ENCODE assay signal across 17 cellular contexts in the genomic region with DNA sequence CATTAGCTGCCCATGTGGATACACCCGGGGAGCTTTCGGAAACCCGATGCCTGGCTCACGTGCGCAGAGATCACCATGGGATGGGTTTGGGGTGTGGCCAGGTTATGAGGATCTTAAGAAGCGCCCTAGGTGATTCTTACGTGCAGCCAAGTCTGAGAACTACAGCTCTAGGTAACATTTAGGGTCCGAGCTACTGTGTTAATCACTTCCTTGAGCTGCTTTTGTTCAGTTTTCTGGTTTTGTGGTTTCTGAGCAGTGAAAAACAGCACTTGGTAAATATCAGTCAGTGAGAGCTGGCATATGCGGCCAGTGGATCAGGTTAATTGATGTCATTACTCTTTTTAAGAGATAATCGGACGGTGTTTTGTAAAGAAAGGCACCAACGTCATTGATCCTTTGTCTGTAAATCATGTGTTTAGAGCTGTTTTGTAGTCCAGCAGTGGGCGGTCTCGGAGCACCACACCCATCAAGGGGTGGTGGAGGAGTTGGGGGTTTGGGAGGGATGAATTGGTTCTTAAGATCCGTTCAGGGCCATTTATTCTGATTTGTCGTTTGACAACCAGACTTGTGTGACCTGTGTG.
DNase-seq lines count a peak whose midpoint lies in the region; ATAC-seq and TF ChIP-seq lines count a peak whose summit lies in the region.
"Had no signal": no experiment of that assay in that cellular context is flagged by ENCODE, and none has a peak within 500 bp of the region (broad histone marks: within the 10 kb centered on the region; RNA-seq: fewer than 3 reads in every experiment).

No MANE protein-coding gene starts in this region.

- CTCF ChIA-PET in activated CD8-positive, alpha-beta memory T cell treated with anti-CD3 and anti-CD28 coated beads, Interleukin-2, amount 10 ng/mL, durations not matched to agents 7 days and 5 days (lab: Charles Lee), result interaction anchor here (0.9 to 1.3 kb wide), 3 partner anchors 20 to 62 kb away, joined by 3 to 5 read pairs (median 3); a partner anchor contains a TSS

- H2AFZ ChIP-seq in neural progenitor cell (replicated peaks), result no peak overlapping the region
- H2AFZ ChIP-seq: parathyroid adenoma had no signal

- peaks cover 9% of the 10 kb centered on the region for H3F3A ChIP-seq in neural progenitor cell (ENCODE audit: low read depth)

- H3K4me1 Mint-ChIP-seq in activated CD8-positive, alpha-beta memory T cell treated with anti-CD3 and anti-CD28 coated beads, Interleukin-2, amount 10 ng/mL, durations not matched to agents 7 days and 5 days, result peaks cover 28% of the 10 kb centered on the region
- peaks cover 67% of the 10 kb centered on the region for H3K4me1 Mint-ChIP-seq in activated T-cell treated with anti-CD3 and anti-CD28 coated beads, Interleukin-2, amount 50 U/mL, for 72 hours (ENCODE audit: low read depth)
- peaks cover 8% of the 10 kb centered on the region for H3K4me1 Mint-ChIP-seq in neural progenitor cell

- H3K27ac Mint-ChIP-seq in activated CD8-positive, alpha-beta memory T cell treated with anti-CD3 and anti-CD28 coated beads, Interleukin-2, amount 10 ng/mL, durations not matched to agents 7 days and 5 days, result peak overlapping the region; percentile 63
- no peak overlapping the region for H3K27ac Mint-ChIP-seq in activated T-cell treated with anti-CD3 and anti-CD28 coated beads, Interleukin-2, amount 50 U/mL, for 72 hours
- H3K27ac Mint-ChIP-seq in neural progenitor cell, result peak overlapping the region; percentile 29

- peaks cover 3% of the 10 kb centered on the region for H4K20me1 ChIP-seq in neural progenitor cell (ENCODE audit: low read depth)

- no peak for DNase-seq in activated CD8-positive, alpha-beta memory T cell treated with anti-CD3 and anti-CD28 coated beads, Interleukin-2, amount 10 ng/mL, durations not matched to agents 7 days and 5 days
- no peak for DNase-seq in activated CD8-positive, alpha-beta memory T cell treated with anti-CD3 and anti-CD28 coated beads, Interleukin-2, amount 50 U/mL, for 48 hours
- DNase-seq in NCI-H146 treated with DMSO at 0.1 percent for 48 hours (lab: John Stamatoyannopoulos, UW; ENCODE audit: unreplicated experiment), result peak; percentile 96
- DNase-seq in activated T-cell treated with anti-CD3 and anti-CD28 coated beads, Interleukin-2, amount 50 U/mL, for 72 hours, result no peak
- DNase-seq in neural progenitor cell (ENCODE audit: low spot score), result peak; percentile 36
- DNase-seq in GM03348 (ENCODE audit: low spot score), result no peak
- DNase-seq: activated CD4-positive, CD25-positive, alpha-beta regulatory T cell; activated effector memory CD4-positive, alpha-beta T cell treated with anti-CD3 and anti-CD28 coated beads, Interleukin-2, amount 50 U/mL, for 16 hours; MM.1S; NCI-H510A; Peyer's patch; stimulated activated CD4-positive, alpha-beta T cell treated with anti-CD3 and anti-CD28 coated beads, Interleukin-12 subunit alpha, Interleukin-12 subunit beta, amount 100 ng/mL, for 4 hours; SW 1271; trophoblast cell had no signal

- H3K9ac ChIP-seq in neural progenitor cell, result no peak overlapping the region
- H3K9ac ChIP-seq: parathyroid adenoma had no signal

- H3K36me3 Mint-ChIP-seq in activated CD8-positive, alpha-beta memory T cell treated with anti-CD3 and anti-CD28 coated beads, Interleukin-2, amount 10 ng/mL, durations not matched to agents 7 days and 5 days, result peaks cover 39% of the 10 kb centered on the region
- peaks cover 7 to 26% of the 10 kb centered on the region in 2 donors for H3K36me3 Mint-ChIP-seq in activated T-cell treated with anti-CD3 and anti-CD28 coated beads, Interleukin-2, amount 50 U/mL, for 72 hours (ENCODE audit: insufficient read depth in 2 of 2)
- H3K36me3 Mint-ChIP-seq in neural progenitor cell, result peaks cover 2% of the 10 kb centered on the region

- no peaks in the 10 kb centered on the region for H3K27me3 Mint-ChIP-seq in activated CD8-positive, alpha-beta memory T cell treated with anti-CD3 and anti-CD28 coated beads, Interleukin-2, amount 10 ng/mL, durations not matched to agents 7 days and 5 days
- no peaks in the 10 kb centered on the region for H3K27me3 Mint-ChIP-seq in activated T-cell treated with anti-CD3 and anti-CD28 coated beads, Interleukin-2, amount 50 U/mL, for 72 hours (ENCODE audit: low read depth)
- H3K27me3 Mint-ChIP-seq in neural progenitor cell (ENCODE audit: insufficient read depth, low read depth), result peaks cover 2% of the 10 kb centered on the region

- H3K4me1 ChIP-seq in neural progenitor cell, result peaks cover 20% of the 10 kb centered on the region
- H3K4me1 ChIP-seq: parathyroid adenoma, Peyer's patch had no signal

- no peaks in the 10 kb centered on the region for H3K36me3 ChIP-seq in neural progenitor cell

- H3K4me3 ChIP-seq in neural progenitor cell, result no peak overlapping the region
- H3K4me3 ChIP-seq: Peyer's patch had no signal

- peaks cover 6% of the 10 kb centered on the region for H3K79me2 ChIP-seq in neural progenitor cell (ENCODE audit: low read depth)
- H3K79me2 ChIP-seq: parathyroid adenoma had no signal

- no peak overlapping the region for H3K4me3 Mint-ChIP-seq in activated CD8-positive, alpha-beta memory T cell treated with anti-CD3 and anti-CD28 coated beads, Interleukin-2, amount 10 ng/mL, durations not matched to agents 7 days and 5 days
- peak overlapping the region in 1 of 2 donors; percentile 45 for H3K4me3 Mint-ChIP-seq in activated T-cell treated with anti-CD3 and anti-CD28 coated beads, Interleukin-2, amount 50 U/mL, for 72 hours
- no peak overlapping the region for H3K4me3 Mint-ChIP-seq in neural progenitor cell

- H3K4me2 ChIP-seq in neural progenitor cell, result peak overlapping the region; percentile 26

- H3K27ac ChIP-seq in neural progenitor cell, result peak overlapping the region; percentile 50
- H3K27ac ChIP-seq: parathyroid adenoma, Peyer's patch had no signal

- ATAC-seq in activated CD8-positive, alpha-beta memory T cell treated with anti-CD3 and anti-CD28 coated beads, Interleukin-2, amount 10 ng/mL, durations not matched to agents 7 days and 5 days, result no peak
- ATAC-seq in activated T-cell treated with anti-CD3 and anti-CD28 coated beads, Interleukin-2, amount 50 U/mL, for 72 hours (replicated peaks in 1 of 2), result peak; percentile 60 to 67
- no peak for ATAC-seq in HG02642 (IDR thresholded peaks at IDR 0.05; ENCODE audit: poor library complexity, unreplicated experiment)
- ATAC-seq in HG02973 (IDR thresholded peaks at IDR 0.05; ENCODE audit: unreplicated experiment), result no peak

- TF ChIP-seq CTCF in neural progenitor cell (IDR thresholded peaks at IDR 0.05), result no peak

- no peaks in the 10 kb centered on the region for H3K9me3 ChIP-seq in neural progenitor cell (ENCODE audit: low read depth)
- H3K9me3 ChIP-seq: Peyer's patch had no signal

- H3K27me3 ChIP-seq in neural progenitor cell, result no peaks in the 10 kb centered on the region
- H3K27me3 ChIP-seq: Peyer's patch had no signal

- no peaks in the 10 kb centered on the region for H3K9me3 Mint-ChIP-seq in activated CD8-positive, alpha-beta memory T cell treated with anti-CD3 and anti-CD28 coated beads, Interleukin-2, amount 10 ng/mL, durations not matched to agents 7 days and 5 days (ENCODE audit: low read depth)
- H3K9me3 Mint-ChIP-seq in activated T-cell treated with anti-CD3 and anti-CD28 coated beads, Interleukin-2, amount 50 U/mL, for 72 hours, result no peaks in the 10 kb centered on the region
- H3K9me3 Mint-ChIP-seq in neural progenitor cell, result no peaks in the 10 kb centered on the region

Comparison
In these comparisons a context has a peak if more than half of its experiments do, and no peak if none do; other contexts are left out.
1. ATAC-seq: peak in activated T-cell treated with anti-CD3 and anti-CD28 coated beads, Interleukin-2, amount 50 U/mL, for 72 hours (2 of 2); none in activated CD8-positive, alpha-beta memory T cell treated with anti-CD3 and anti-CD28 coated beads, Interleukin-2, amount 10 ng/mL, durations not matched to agents 7 days and 5 days (single experiment), HG02642 (single experiment) and HG02973 (single experiment).
2. DNase-seq: peak in NCI-H146 treated with DMSO at 0.1 percent for 48 hours (single experiment) and neural progenitor cell (single experiment); none in activated CD8-positive, alpha-beta memory T cell treated with anti-CD3 and anti-CD28 coated beads, Interleukin-2, amount 10 ng/mL, durations not matched to agents 7 days and 5 days (single experiment), activated CD8-positive, alpha-beta memory T cell treated with anti-CD3 and anti-CD28 coated beads, Interleukin-2, amount 50 U/mL, for 48 hours (single experiment), activated T-cell treated with anti-CD3 and anti-CD28 coated beads, Interleukin-2, amount 50 U/mL, for 72 hours (0 of 2) and GM03348 (single experiment).